ENCODE assay signal across 18 cellular contexts in the genomic region with DNA sequence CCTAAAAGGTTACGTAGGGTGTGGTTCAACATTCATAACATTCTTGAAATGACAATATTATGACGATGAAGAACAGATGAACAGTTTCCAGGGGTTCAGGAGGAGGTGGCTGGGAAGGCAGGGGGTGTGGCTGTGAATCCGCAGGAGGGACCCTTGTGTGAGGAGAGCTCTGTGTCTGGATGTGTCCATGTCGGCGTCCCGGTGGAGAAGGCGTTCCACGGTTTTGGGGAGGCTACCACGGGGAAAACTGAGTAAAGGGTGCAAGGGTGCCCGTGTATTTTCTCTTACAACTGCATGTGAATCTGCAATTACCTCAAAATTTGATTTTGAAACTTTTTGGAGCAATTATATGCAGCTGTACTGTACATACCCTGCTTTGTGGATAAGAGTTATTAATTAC. TPM values are rescaled to one million over a fixed set of nuclear protein-coding genes. Genes with fewer than 3 reads are reported as not detected.
DNase-seq lines count a peak whose midpoint lies in the region; ATAC-seq, FAIRE-seq and TF ChIP-seq lines count a peak whose summit lies in the region.
"Had no signal": no experiment of that assay in that cellular context is flagged by ENCODE, and none has a peak within 500 bp of the region (broad histone marks: within the 10 kb centered on the region; RNA-seq: fewer than 3 reads in every experiment).

No MANE protein-coding gene starts in this region.

- CTCF ChIA-PET in HCT116 (lab: Charles Lee), result no interaction called here

- no peak overlapping the region; a peak in 1 of 4 replicates for H3K4me3 ChIP-seq in HCT116 (replicated peaks in 1 of 2; ENCODE audit: low read depth in 1 of 2, low read length in 2 of 2)
- H3K4me3 ChIP-seq: GM12878, GM23338 had no signal

- TF ChIP-seq RAD21 in HCT116 (IDR thresholded peaks at IDR 0.05; ENCODE audit: low read depth), result no peak

- H3K9me3 ChIP-seq in HCT116 (ENCODE audit: control insufficient read depth in 1 of 2, insufficient read depth in 1 of 2, low read depth in 1 of 2, low read length in 2 of 2), result no peaks in the 10 kb centered on the region
- H3K9me3 ChIP-seq: Caco-2 had no signal

- DNase-seq in HCT116 (ENCODE audit: low read depth, low spot score), result no peak
- DNase-seq in RCC 7860 (ENCODE audit: low spot score), result peak; percentile 1
- peak; percentile 73 for DNase-seq in osteocyte (ENCODE audit: extremely low spot score, unreplicated experiment)
- no peak for DNase-seq in putamen (ENCODE audit: low spot score)
- no peak for DNase-seq in activated T-cell treated with anti-CD3 and anti-CD28 coated beads for 4 hours
- DNase-seq in natural killer cell, result no peak
- DNase-seq: Caco-2; CD4-positive, alpha-beta T cell; GF-D8; HCEC 1CT; HFFc6 had no signal

- no peaks in the 10 kb centered on the region for H3K79me2 ChIP-seq in HCT116 (ENCODE audit: insufficient read depth, low read length)

- H3K9me3 Mint-ChIP-seq in osteocyte (ENCODE audit: unreplicated experiment) (peaks cover 6% of the 10 kb centered on the region), natural killer cell (no peaks in the 10 kb centered on the region)
- H3K9me3 Mint-ChIP-seq: HFFc6 had no signal

- BruUV-seq in HCT116 (replicated peaks; lab: Mats Ljungman, UMichigan), result no TSS peak

- peak overlapping the region; percentile 18 for H3K4me2 ChIP-seq in HCT116 (ENCODE audit: low read length)
- H3K4me2 ChIP-seq: GM23338 had no signal

- POLR2A ChIA-PET in HCT116 (lab: Charles Lee), result no interaction called here

- ATAC-seq in HCT116, result no peak
- no peak for ATAC-seq in natural killer cell
- ATAC-seq: GM12878, GM23338, HepG2 had no signal

- H3K36me3 Mint-ChIP-seq in osteocyte (ENCODE audit: unreplicated experiment) (no peaks in the 10 kb centered on the region), natural killer cell (no peaks in the 10 kb centered on the region)

- no peak for TF ChIP-seq CTCF in HCT116 (IDR thresholded peaks at IDR 0.05 in 2 of 3, conservative IDR thresholded peaks at IDR 0.05 in 1 of 3; ENCODE audit: borderline replicate concordance in 1 of 3, insufficient read depth in 1 of 3, low read depth in 2 of 3, low read length in 2 of 3)
- TF ChIP-seq CTCF in osteocyte (IDR thresholded peaks at IDR 0.05), result no peak
- TF ChIP-seq CTCF in natural killer cell (IDR thresholded peaks at IDR 0.05), result no peak

- H3K27me3 Mint-ChIP-seq in osteocyte (ENCODE audit: unreplicated experiment) (peaks cover 16% of the 10 kb centered on the region), natural killer cell (ENCODE audit: low read depth in 2 of 2) (peaks cover 3 to 19% of the 10 kb centered on the region in 2 donors)

- FAIRE-seq in RCC 7860 (lab: Jason Lieb, UNC), result no peak
- FAIRE-seq: GM12878, H54, HepG2 had no signal

- no peaks in the 10 kb centered on the region for H3K27me3 ChIP-seq in HCT116 (ENCODE audit: insufficient read depth, low read length)

- H3K4me1 ChIP-seq in HCT116 (ENCODE audit: control insufficient read depth in 1 of 2, insufficient read depth in 2 of 2, low read length in 2 of 2), result peaks cover 0 to 11% of the 10 kb centered on the region in 2 experiments; a peak in 1 of 4 replicates
- H3K4me1 ChIP-seq: Caco-2 had no signal

- H3K4me3 Mint-ChIP-seq in osteocyte (ENCODE audit: unreplicated experiment), result no peak overlapping the region
- no peak overlapping the region for H3K4me3 Mint-ChIP-seq in natural killer cell
- H3K4me3 Mint-ChIP-seq: CD4-positive, alpha-beta T cell; GM23338; HFFc6 had no signal

- H3K9ac ChIP-seq in HCT116 (ENCODE audit: low read length), result no peak overlapping the region

- no peaks in the 10 kb centered on the region for H3K9me2 ChIP-seq in HCT116 (ENCODE audit: insufficient read depth)

- TF ChIP-seq POLR2A in HCT116 (IDR thresholded peaks at IDR 0.05; ENCODE audit: borderline replicate concordance, extremely low read depth, insufficient read depth, insufficient read length), result no peak

- H4K20me1 ChIP-seq in HCT116 (ENCODE audit: insufficient read depth), result no peaks in the 10 kb centered on the region

- intact Hi-C loops in HCT116 (cut with micrococcal nuclease) (no loop called here), natural killer cell (cut with micrococcal nuclease) (no loop called here)

- H3K27ac Mint-ChIP-seq in osteocyte (ENCODE audit: unreplicated experiment), result no peak overlapping the region
- no peak overlapping the region for H3K27ac Mint-ChIP-seq in natural killer cell
- H3K27ac Mint-ChIP-seq: CD4-positive, alpha-beta T cell; GM23338; HFFc6 had no signal

- H3K27ac ChIP-seq in HCT116 (ENCODE audit: low read depth, low read length), result no peak overlapping the region
- H3K27ac ChIP-seq: C4-2B had no signal

- no peak overlapping the region for H2AFZ ChIP-seq in HCT116 (ENCODE audit: low read depth, low read length, poor library complexity, severe bottlenecking)
- H2AFZ ChIP-seq: GM23338 had no signal

- RAD21 ChIA-PET in HCT116 (lab: Charles Lee; ENCODE audit: low non-redundant PET in 1 of 2, low total read pairs in 2 of 2, uncharacterized antibody in 2 of 2, unreplicated experiment in 2 of 2), result no interaction called here

- no peaks in the 10 kb centered on the region for H3K36me3 ChIP-seq in HCT116 (ENCODE audit: control insufficient read depth in 1 of 2, insufficient read depth in 2 of 2, low read length in 2 of 2)

- H3K4me1 Mint-ChIP-seq in osteocyte (ENCODE audit: unreplicated experiment) (no peaks in the 10 kb centered on the region), natural killer cell (no peaks in the 10 kb centered on the region)

TF ChIP-seq in HCT116, 20 proteins besides CTCF, POLR2A, EP300 and RAD21:
- TF ChIP-seq EZH2phosphoT487 (IDR thresholded peaks at IDR 0.05; ENCODE audit: borderline replicate concordance), result no peak
- TF ChIP-seq CBX3 (IDR thresholded peaks at IDR 0.05; ENCODE audit: low read depth), result no peak
- no peak for TF ChIP-seq ZNF274 (IDR thresholded peaks at IDR 0.05; ENCODE audit: low read depth, low read length)
- no peak for TF ChIP-seq EZH2 (IDR thresholded peaks at IDR 0.05)
- no peak for TF ChIP-seq CEBPB (IDR thresholded peaks at IDR 0.05; ENCODE audit: low read depth)
- TF ChIP-seq ELF1 (IDR thresholded peaks at IDR 0.05; ENCODE audit: borderline replicate concordance, low read depth), result no peak
- TF ChIP-seq POLR2AphosphoS5 (IDR thresholded peaks at IDR 0.05; ENCODE audit: low read depth, low read length), result no peak
- no peak for TF ChIP-seq EGR1 (IDR thresholded peaks at IDR 0.05; ENCODE audit: low read depth)
- TF ChIP-seq FOSL1 (IDR thresholded peaks at IDR 0.05; ENCODE audit: low read depth), result no peak
- TF ChIP-seq JUND (IDR thresholded peaks at IDR 0.05), result no peak

RNA-seq across cellular contexts. Expression of a gene that starts 47.4 kb away (rescaled TPM):
- not detected for total RNA-seq in HCT116 (2021; ENCODE audit: unreplicated experiment)
- 0.17 and 0.24 TPM in 2 replicates for polyA plus RNA-seq in HCT116 (2012)
- not detected in 2 replicates for total RNA-seq in osteocyte
- total RNA-seq in natural killer cell, result not detected
- total RNA-seq: A172; Caco-2; CD4-positive, alpha-beta T cell; HepG2; HFFc6 had no signal
- polyA plus RNA-seq: BJ, HepG2 had no signal

Comparison
In these comparisons a context has a peak if more than half of its experiments do, and no peak if none do; other contexts are left out.
1. DNase-seq: peak in RCC 7860 (single experiment) and osteocyte (single experiment); none in HCT116 (single experiment), putamen (single experiment), activated T-cell treated with anti-CD3 and anti-CD28 coated beads for 4 hours (single experiment) and natural killer cell (single experiment).